1 cellular context compared by ENCODE assay signal in the genomic region with DNA sequence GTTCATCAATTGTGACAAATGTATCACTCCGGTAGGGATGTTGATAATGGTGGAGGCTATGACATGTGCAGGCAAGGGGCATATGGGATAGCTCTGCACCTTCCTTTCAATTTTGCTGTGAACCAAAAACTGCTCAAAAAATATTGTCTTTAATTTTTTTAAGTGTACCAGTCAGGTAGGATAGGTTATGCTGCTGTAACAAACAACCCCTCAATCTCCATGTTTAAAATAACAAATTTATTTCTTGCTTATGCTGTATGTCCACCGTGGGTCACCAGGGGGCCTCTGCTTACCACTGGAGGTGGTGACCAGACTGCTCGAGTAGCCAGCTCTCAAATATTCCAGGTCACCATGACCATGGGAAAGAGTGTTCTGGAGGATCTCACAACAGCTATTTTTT.
A peak's percentile ranks its signal among the peaks of the same experiment; 100 is the strongest.
TF ChIP-seq lines count a peak whose summit lies in the region.

No MANE protein-coding gene starts in this region.

TF ChIP-seq in HepG2, 621 proteins besides CTCF, POLR2A, EP300 and RAD21:
- TF ChIP-seq NR2F1 (CRISPR knock-in tag; IDR thresholded peaks at IDR 0.05) (no peak), KDM2A (CRISPR knock-in tag; IDR thresholded peaks at IDR 0.05; ENCODE audit: borderline replicate concordance, low read depth) (no peak), ZNF562 (CRISPR knock-in tag; IDR thresholded peaks at IDR 0.05; ENCODE audit: borderline replicate concordance) (no peak), RBAK (CRISPR knock-in tag; IDR thresholded peaks at IDR 0.05) (peak; percentile 86; the same call in 1 of the 2 replicates), STAG1 (CRISPR knock-in tag; IDR thresholded peaks at IDR 0.05) (0 out of 2 replicates have a peak, but pooled peaks have one; percentile 13), GABPB1 (CRISPR knock-in tag; IDR thresholded peaks at IDR 0.05) (no peak), ZFP62 (CRISPR knock-in tag; IDR thresholded peaks at IDR 0.05) (no peak), ZNF232 (CRISPR knock-in tag; IDR thresholded peaks at IDR 0.05; ENCODE audit: borderline replicate concordance) (no peak), NFRKB (IDR thresholded peaks at IDR 0.05) (no peak), ZNF264 (CRISPR knock-in tag; IDR thresholded peaks at IDR 0.05) (no peak), CREB1 (IDR thresholded peaks at IDR 0.05) (no peak), CREB1 (CRISPR knock-in tag; IDR thresholded peaks at IDR 0.05) (no peak), ZNF12 (CRISPR knock-in tag; IDR thresholded peaks at IDR 0.05) (peak; percentile 98), ZNF549 (CRISPR knock-in tag; IDR thresholded peaks at IDR 0.05) (no peak), ZNF431 (CRISPR knock-in tag; IDR thresholded peaks at IDR 0.05; ENCODE audit: borderline replicate concordance, low read depth) (no peak)
- TF ChIP-seq, protein P1, sequence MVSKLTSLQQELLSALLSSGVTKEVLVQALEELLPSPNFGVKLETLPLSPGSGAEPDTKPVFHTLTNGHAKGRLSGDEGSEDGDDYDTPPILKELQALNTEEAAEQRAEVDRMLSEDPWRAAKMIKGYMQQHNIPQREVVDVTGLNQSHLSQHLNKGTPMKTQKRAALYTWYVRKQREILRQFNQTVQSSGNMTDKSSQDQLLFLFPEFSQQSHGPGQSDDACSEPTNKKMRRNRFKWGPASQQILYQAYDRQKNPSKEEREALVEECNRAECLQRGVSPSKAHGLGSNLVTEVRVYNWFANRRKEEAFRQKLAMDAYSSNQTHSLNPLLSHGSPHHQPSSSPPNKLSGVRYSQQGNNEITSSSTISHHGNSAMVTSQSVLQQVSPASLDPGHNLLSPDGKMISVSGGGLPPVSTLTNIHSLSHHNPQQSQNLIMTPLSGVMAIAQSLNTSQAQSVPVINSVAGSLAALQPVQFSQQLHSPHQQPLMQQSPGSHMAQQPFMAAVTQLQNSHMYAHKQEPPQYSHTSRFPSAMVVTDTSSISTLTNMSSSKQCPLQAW (CRISPR knock-in tag; IDR thresholded peaks at IDR 0.05): no peak
- TF ChIP-seq, protein P2, sequence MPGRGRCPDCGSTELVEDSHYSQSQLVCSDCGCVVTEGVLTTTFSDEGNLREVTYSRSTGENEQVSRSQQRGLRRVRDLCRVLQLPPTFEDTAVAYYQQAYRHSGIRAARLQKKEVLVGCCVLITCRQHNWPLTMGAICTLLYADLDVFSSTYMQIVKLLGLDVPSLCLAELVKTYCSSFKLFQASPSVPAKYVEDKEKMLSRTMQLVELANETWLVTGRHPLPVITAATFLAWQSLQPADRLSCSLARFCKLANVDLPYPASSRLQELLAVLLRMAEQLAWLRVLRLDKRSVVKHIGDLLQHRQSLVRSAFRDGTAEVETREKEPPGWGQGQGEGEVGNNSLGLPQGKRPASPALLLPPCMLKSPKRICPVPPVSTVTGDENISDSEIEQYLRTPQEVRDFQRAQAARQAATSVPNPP (CRISPR knock-in tag; IDR thresholded peaks at IDR 0.05): no peak
- TF ChIP-seq, protein P3, sequence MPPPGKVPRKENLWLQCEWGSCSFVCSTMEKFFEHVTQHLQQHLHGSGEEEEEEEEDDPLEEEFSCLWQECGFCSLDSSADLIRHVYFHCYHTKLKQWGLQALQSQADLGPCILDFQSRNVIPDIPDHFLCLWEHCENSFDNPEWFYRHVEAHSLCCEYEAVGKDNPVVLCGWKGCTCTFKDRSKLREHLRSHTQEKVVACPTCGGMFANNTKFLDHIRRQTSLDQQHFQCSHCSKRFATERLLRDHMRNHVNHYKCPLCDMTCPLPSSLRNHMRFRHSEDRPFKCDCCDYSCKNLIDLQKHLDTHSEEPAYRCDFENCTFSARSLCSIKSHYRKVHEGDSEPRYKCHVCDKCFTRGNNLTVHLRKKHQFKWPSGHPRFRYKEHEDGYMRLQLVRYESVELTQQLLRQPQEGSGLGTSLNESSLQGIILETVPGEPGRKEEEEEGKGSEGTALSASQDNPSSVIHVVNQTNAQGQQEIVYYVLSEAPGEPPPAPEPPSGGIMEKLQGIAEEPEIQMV (CRISPR knock-in tag; IDR thresholded peaks at IDR 0.05; ENCODE audit: low read depth): no peak
- TF ChIP-seq, protein P4, sequence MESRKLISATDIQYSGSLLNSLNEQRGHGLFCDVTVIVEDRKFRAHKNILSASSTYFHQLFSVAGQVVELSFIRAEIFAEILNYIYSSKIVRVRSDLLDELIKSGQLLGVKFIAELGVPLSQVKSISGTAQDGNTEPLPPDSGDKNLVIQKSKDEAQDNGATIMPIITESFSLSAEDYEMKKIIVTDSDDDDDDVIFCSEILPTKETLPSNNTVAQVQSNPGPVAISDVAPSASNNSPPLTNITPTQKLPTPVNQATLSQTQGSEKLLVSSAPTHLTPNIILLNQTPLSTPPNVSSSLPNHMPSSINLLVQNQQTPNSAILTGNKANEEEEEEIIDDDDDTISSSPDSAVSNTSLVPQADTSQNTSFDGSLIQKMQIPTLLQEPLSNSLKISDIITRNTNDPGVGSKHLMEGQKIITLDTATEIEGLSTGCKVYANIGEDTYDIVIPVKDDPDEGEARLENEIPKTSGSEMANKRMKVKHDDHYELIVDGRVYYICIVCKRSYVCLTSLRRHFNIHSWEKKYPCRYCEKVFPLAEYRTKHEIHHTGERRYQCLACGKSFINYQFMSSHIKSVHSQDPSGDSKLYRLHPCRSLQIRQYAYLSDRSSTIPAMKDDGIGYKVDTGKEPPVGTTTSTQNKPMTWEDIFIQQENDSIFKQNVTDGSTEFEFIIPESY (CRISPR knock-in tag; IDR thresholded peaks at IDR 0.05): no peak
- TF ChIP-seq, protein P5, sequence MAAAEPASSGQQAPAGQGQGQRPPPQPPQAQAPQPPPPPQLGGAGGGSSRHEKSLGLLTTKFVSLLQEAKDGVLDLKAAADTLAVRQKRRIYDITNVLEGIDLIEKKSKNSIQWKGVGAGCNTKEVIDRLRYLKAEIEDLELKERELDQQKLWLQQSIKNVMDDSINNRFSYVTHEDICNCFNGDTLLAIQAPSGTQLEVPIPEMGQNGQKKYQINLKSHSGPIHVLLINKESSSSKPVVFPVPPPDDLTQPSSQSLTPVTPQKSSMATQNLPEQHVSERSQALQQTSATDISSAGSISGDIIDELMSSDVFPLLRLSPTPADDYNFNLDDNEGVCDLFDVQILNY (CRISPR knock-in tag; conservative IDR thresholded peaks at IDR 0.05): no peak
- TF ChIP-seq, protein P6, sequence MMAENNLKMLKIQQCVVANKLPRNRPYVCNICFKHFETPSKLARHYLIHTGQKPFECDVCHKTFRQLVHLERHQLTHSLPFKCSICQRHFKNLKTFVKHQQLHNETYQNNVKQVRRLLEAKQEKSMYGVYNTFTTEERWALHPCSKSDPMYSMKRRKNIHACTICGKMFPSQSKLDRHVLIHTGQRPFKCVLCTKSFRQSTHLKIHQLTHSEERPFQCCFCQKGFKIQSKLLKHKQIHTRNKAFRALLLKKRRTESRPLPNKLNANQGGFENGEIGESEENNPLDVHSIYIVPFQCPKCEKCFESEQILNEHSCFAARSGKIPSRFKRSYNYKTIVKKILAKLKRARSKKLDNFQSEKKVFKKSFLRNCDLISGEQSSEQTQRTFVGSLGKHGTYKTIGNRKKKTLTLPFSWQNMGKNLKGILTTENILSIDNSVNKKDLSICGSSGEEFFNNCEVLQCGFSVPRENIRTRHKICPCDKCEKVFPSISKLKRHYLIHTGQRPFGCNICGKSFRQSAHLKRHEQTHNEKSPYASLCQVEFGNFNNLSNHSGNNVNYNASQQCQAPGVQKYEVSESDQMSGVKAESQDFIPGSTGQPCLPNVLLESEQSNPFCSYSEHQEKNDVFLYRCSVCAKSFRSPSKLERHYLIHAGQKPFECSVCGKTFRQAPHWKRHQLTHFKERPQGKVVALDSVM (CRISPR knock-in tag; IDR thresholded peaks at IDR 0.05): no peak
TF ChIP-seq in HepG2: peak in this region for 3.
